1 cellular context compared by ENCODE assay signal in genomic region chr12:53380104-53380796, GRCh38.
TF ChIP-seq lines count a peak whose summit lies in the region.

TSS of gene SP1 (plus strand) at chr12:53380176. CDS start at chr12:53380292, 116 bp downstream.

TF ChIP-seq in K562, 482 proteins besides CTCF, POLR2A, EP300 and RAD21 (continued from another document and continues in another):
- TF ChIP-seq CHD4 (IDR thresholded peaks at IDR 0.05; ENCODE audit: insufficient read depth, insufficient replicate concordance, low read depth, low read length, poor library complexity, severe bottlenecking): no peak
- TF ChIP-seq BHLHE40 (IDR thresholded peaks at IDR 0.05; ENCODE audit: low read length): no peak
- no peak for TF ChIP-seq CEBPG (CRISPR knock-in tag; IDR thresholded peaks at IDR 0.05)
- no peak for TF ChIP-seq CEBPG (tag; conservative IDR thresholded peaks at IDR 0.05 in 1 of 2, IDR thresholded peaks at IDR 0.05 in 1 of 2)
- TF ChIP-seq ZNF134 (CRISPR knock-in tag; conservative IDR thresholded peaks at IDR 0.05): no peak
- TF ChIP-seq ATF3 (IDR thresholded peaks at IDR 0.05): no peak
- no peak for TF ChIP-seq ATF3 (CRISPR knock-in tag; conservative IDR thresholded peaks at IDR 0.05)
- TF ChIP-seq USF2 (CRISPR knock-in tag; IDR thresholded peaks at IDR 0.05): no peak
- TF ChIP-seq E2F8 (IDR thresholded peaks at IDR 0.05; ENCODE audit: low read depth, partially characterized antibody): no peak
- no peak for TF ChIP-seq SNIP1 (IDR thresholded peaks at IDR 0.05; ENCODE audit: low read depth)
- TF ChIP-seq SNRNP70 (optimal IDR thresholded peaks at IDR 0.05; ENCODE audit: low read depth, low read length): no peak
- TF ChIP-seq ZBTB11 (CRISPR knock-in tag; IDR thresholded peaks at IDR 0.05): no peak
- TF ChIP-seq HMGN3 (IDR thresholded peaks at IDR 0.05; ENCODE audit: borderline replicate concordance, extremely low read depth, insufficient read length, low read depth, low read length): peak; percentile 81
- TF ChIP-seq RREB1 (CRISPR knock-in tag; IDR thresholded peaks at IDR 0.05): no peak
- no peak for TF ChIP-seq ZHX1 (conservative IDR thresholded peaks at IDR 0.05; ENCODE audit: low read length)
- TF ChIP-seq MNT (conservative IDR thresholded peaks at IDR 0.05): peak in 1 of 2 experiments; percentile 47; a peak in 1 of 4 replicates
- no peak for TF ChIP-seq MLLT1 (IDR thresholded peaks at IDR 0.05)
- no peak for TF ChIP-seq ETS2 (tag; IDR thresholded peaks at IDR 0.05; ENCODE audit: borderline replicate concordance, poor library complexity, severe bottlenecking)
- TF ChIP-seq HCFC1 (IDR thresholded peaks at IDR 0.05; ENCODE audit: low read depth, low read length): no peak
- no peak for TF ChIP-seq MTA2 (IDR thresholded peaks at IDR 0.05; ENCODE audit: low read depth)
- no peak for TF ChIP-seq SETDB1 (IDR thresholded peaks at IDR 0.05; ENCODE audit: low read length)
- TF ChIP-seq EP400 (IDR thresholded peaks at IDR 0.05): no peak
- no peak for TF ChIP-seq DNMT1 (IDR thresholded peaks at IDR 0.05)
- peak; percentile 38; the same call in 1 of the 2 replicates for TF ChIP-seq PML (IDR thresholded peaks at IDR 0.05; ENCODE audit: low read length)
- TF ChIP-seq RBM25 (IDR thresholded peaks at IDR 0.05; ENCODE audit: low read depth, low read length, severe bottlenecking): peak; percentile 10
- TF ChIP-seq ERF (CRISPR knock-in tag; IDR thresholded peaks at IDR 0.05): no peak
- TF ChIP-seq ZNF696 (CRISPR knock-in tag; conservative IDR thresholded peaks at IDR 0.05): no peak
- TF ChIP-seq ZNF253 (CRISPR knock-in tag; conservative IDR thresholded peaks at IDR 0.05): no peak
- TF ChIP-seq ATF7 (IDR thresholded peaks at IDR 0.05): no peak
- no peak for TF ChIP-seq TCF15 (CRISPR knock-in tag; IDR thresholded peaks at IDR 0.05)
- TF ChIP-seq RNF2 (IDR thresholded peaks at IDR 0.05): peak; percentile 17; the same call in 1 of the 2 replicates
- TF ChIP-seq ZC3H4 (CRISPR knock-in tag; IDR thresholded peaks at IDR 0.05; ENCODE audit: borderline replicate concordance): no peak
- no peak for TF ChIP-seq PKNOX1 (IDR thresholded peaks at IDR 0.05)
- no peak for TF ChIP-seq MBD2 (IDR thresholded peaks at IDR 0.05; ENCODE audit: borderline replicate concordance, low read depth)
- no peak for TF ChIP-seq NFATC3 (IDR thresholded peaks at IDR 0.05)
- TF ChIP-seq BRD4 (IDR thresholded peaks at IDR 0.05): no peak
